ENCODE assay signal across 28 cellular contexts in genomic region chr17:59897090-59897489, GRCh38. TPM values are rescaled to one million over a fixed set of nuclear protein-coding genes. Genes with fewer than 3 reads are reported as not detected.
DNase-seq lines count a peak whose midpoint lies in the region; ATAC-seq and TF ChIP-seq lines count a peak whose summit lies in the region.
"Had no signal": no experiment of that assay in that cellular context is flagged by ENCODE, and none has a peak within 500 bp of the region (broad histone marks: within the 10 kb centered on the region; RNA-seq: fewer than 3 reads in every experiment).

No MANE protein-coding gene starts in this region.

- POLR2A ChIA-PET in HEK293 (lab: Yijun Ruan, JAX) = interaction anchor here (1.2 kb wide), 1 partner anchor 140 kb away, joined by 6 read pairs; no protein-coding TSS in a partner anchor

- peaks cover 20% of the 10 kb centered on the region for H3K4me1 ChIP-seq in HEK293 (ENCODE audit: control insufficient read depth, insufficient read depth, low read length)

- no peak for TF ChIP-seq CTCF in AG10803 (conservative IDR thresholded peaks at IDR 0.05; ENCODE audit: low read length)
- TF ChIP-seq CTCF in HEK293 (tag by site-specific recombination; IDR thresholded peaks at IDR 0.05) = no peak
- no peak for TF ChIP-seq CTCF in VCaP (conservative IDR thresholded peaks at IDR 0.05)
- no peak for TF ChIP-seq CTCF in fibroblast of villous mesenchyme (IDR thresholded peaks at IDR 0.05; ENCODE audit: insufficient read depth, low read depth, low read length)

- H3K4me3 ChIP-seq in AG10803 (ENCODE audit: low read length) = no peak overlapping the region
- H3K4me3 ChIP-seq in HEK293 (ENCODE audit: low read depth, low read length) = no peak overlapping the region
- H3K4me3 ChIP-seq in fibroblast of villous mesenchyme (ENCODE audit: low read depth, low read length) = no peak overlapping the region
- H3K4me3 ChIP-seq: BLaER1 treated with 17β-estradiol and CSF1 and Interleukin-3, amounts not matched to agents 10 nM and 100 nM; lower lobe of right lung; pancreas; smooth muscle cell; stomach; tibial nerve had no signal

- peaks cover 3 to 25% of the 10 kb centered on the region in 2 experiments; a peak in 2 of 3 replicates for H3K36me3 ChIP-seq in HEK293 (ENCODE audit: control insufficient read depth in 2 of 2, insufficient read depth in 1 of 2, low read length in 2 of 2)
- H3K36me3 ChIP-seq: lower lobe of right lung, pancreas had no signal

- ATAC-seq in GM19351 (IDR thresholded peaks at IDR 0.05; ENCODE audit: unreplicated experiment) (no peak), GM19035 (IDR thresholded peaks at IDR 0.05; ENCODE audit: unreplicated experiment) (no peak)
- ATAC-seq: activated CD8-positive, alpha-beta T cell treated with anti-CD3 and anti-CD28 coated beads for 36 hours; lower lobe of right lung; pancreas; T-helper 17 cell had no signal

- peak; percentile 3 for DNase-seq in AG10803 (ENCODE audit: low read depth)
- DNase-seq in fibroblast of villous mesenchyme (ENCODE audit: low read depth) = peak; percentile 37
- DNase-seq in NCI-H774 (lab: John Stamatoyannopoulos, UW) = no peak
- DNase-seq: activated CD4-positive, alpha-beta T cell treated with anti-CD3 and anti-CD28 coated beads for 1 hour; activated CD8-positive, alpha-beta T cell treated with anti-CD3 and anti-CD28 coated beads for 36 hours; activated effector memory CD4-positive, alpha-beta T cell treated with anti-CD3 and anti-CD28 coated beads, Interleukin-2, amount 50 U/mL, for 16 hours; DMS79; head of caudate nucleus; lower lobe of right lung; NCI-H1417; NCI-H2029 treated with DMSO at 0.1 percent for 48 hours; NCI-H226; NCI-H82; nephron progenitor cell; pancreas; retina; stimulated activated CD4-positive, alpha-beta T cell treated with anti-CD3 and anti-CD28 coated beads, Interleukin-1b, Interleukin-23, amount 100 ng/mL, for 48 hours; stimulated activated CD8-positive, alpha-beta memory T cell treated with anti-CD3 and anti-CD28 coated beads, Interleukin-4, amount 100 ng/mL, for 48 hours; stomach; T-helper 17 cell had no signal

- H3K27ac ChIP-seq in HEK293 (ENCODE audit: extremely low read depth, low read depth, low read length) (no peak overlapping the region), VCaP (peak overlapping the region; percentile 28; the same call in 1 of the 2 replicates)
- H3K27ac ChIP-seq: BLaER1 treated with 17β-estradiol and CSF1 and Interleukin-3, amounts not matched to agents 10 nM and 100 nM; HL-60; lower lobe of right lung; pancreas; stomach; tibial nerve had no signal

- CTCF ChIA-PET in HEK293 (lab: Yijun Ruan, JAX) = interaction anchor here (0.6 to 1.4 kb wide), 2 partner anchors 18 to 143 kb away, joined by 3 to 4 read pairs; no protein-coding TSS in a partner anchor

- no peaks in the 10 kb centered on the region for H3K9me3 ChIP-seq in HEK293 (ENCODE audit: control insufficient read depth, insufficient read depth, low read depth, low read length)
- H3K9me3 ChIP-seq: BLaER1 treated with 17β-estradiol and CSF1 and Interleukin-3, amounts not matched to agents 10 nM and 100 nM; lower lobe of right lung; pancreas; stomach; tibial nerve had no signal

TF ChIP-seq in HEK293, 187 proteins besides CTCF, POLR2A, EP300 and RAD21:
- TF ChIP-seq ZNF350 (tag by site-specific recombination; IDR thresholded peaks at IDR 0.05) (no peak), PRDM1 (tag by site-specific recombination; IDR thresholded peaks at IDR 0.05) (0 out of 2 replicates have a peak, but pooled peaks have one; percentile 18)

RNA-seq across cellular contexts. Expression of gene RPS6KB1, which starts 4.2 kb away (rescaled TPM):
- 22.2 and 26.3 TPM in 2 replicates for total RNA-seq in fibroblast of villous mesenchyme

RNA-seq across cellular contexts. Expression of gene TUBD1, which starts 4.3 kb away (rescaled TPM):
- 4.2 and 6.5 TPM in 2 replicates for total RNA-seq in fibroblast of villous mesenchyme
